ENCODE assay signal across 1 cellular context in genomic region chr2:70954886-70955285, GRCh38.
TF ChIP-seq lines count a peak whose summit lies in the region.

No MANE protein-coding gene starts in this region.

TF ChIP-seq in GM12878, 131 proteins besides CTCF, POLR2A, EP300 and RAD21:
- TF ChIP-seq MYB (IDR thresholded peaks at IDR 0.05; ENCODE audit: borderline replicate concordance, low read depth, low read length) = no peak
- no peak for TF ChIP-seq NR2C1 (IDR thresholded peaks at IDR 0.05)
- no peak for TF ChIP-seq STAT1 (conservative IDR thresholded peaks at IDR 0.05)
- TF ChIP-seq SMAD5 (IDR thresholded peaks at IDR 0.05; ENCODE audit: low read depth) = no peak
- TF ChIP-seq RELB (IDR thresholded peaks at IDR 0.05; ENCODE audit: low read depth) = no peak
- no peak for TF ChIP-seq JUND (IDR thresholded peaks at IDR 0.05; ENCODE audit: low read depth, low read length)
- TF ChIP-seq TCF12 (IDR thresholded peaks at IDR 0.05; ENCODE audit: low read depth, low read length) = no peak
- TF ChIP-seq ZZZ3 (IDR thresholded peaks at IDR 0.05; ENCODE audit: control insufficient read depth, insufficient read length, low read depth) = no peak
- TF ChIP-seq E2F4 (IDR thresholded peaks at IDR 0.05; ENCODE audit: low read depth, low read length) = no peak
- TF ChIP-seq HDAC6 (IDR thresholded peaks at IDR 0.05; ENCODE audit: unreplicated experiment) = no peak
- TF ChIP-seq ATF3 (IDR thresholded peaks at IDR 0.05; ENCODE audit: borderline replicate concordance, extremely low read depth, low read depth, low read length) = no peak
- no peak for TF ChIP-seq SUPT20H (IDR thresholded peaks at IDR 0.05; ENCODE audit: borderline replicate concordance, control insufficient read depth, low read depth, low read length)
- no peak for TF ChIP-seq FOS (IDR thresholded peaks at IDR 0.05; ENCODE audit: borderline replicate concordance, extremely low read depth, insufficient read length)
- no peak for TF ChIP-seq ZNF207 (IDR thresholded peaks at IDR 0.05; ENCODE audit: borderline replicate concordance)
- TF ChIP-seq REST (IDR thresholded peaks at IDR 0.05; ENCODE audit: low read depth, low read length) = no peak
- TF ChIP-seq BRCA1 (IDR thresholded peaks at IDR 0.05; ENCODE audit: low read depth, low read length) = no peak
- no peak for TF ChIP-seq IRF3 (IDR thresholded peaks at IDR 0.05)
